8 cellular contexts compared by ENCODE assay signal in genomic region chr17:81511550-81511799, GRCh38. TPM values are rescaled to one million over a fixed set of nuclear protein-coding genes. Genes with fewer than 3 reads are reported as not detected.
DNase-seq lines count a peak whose midpoint lies in the region; ATAC-seq, FAIRE-seq and TF ChIP-seq lines count a peak whose summit lies in the region.

No MANE protein-coding gene starts in this region.

- TF ChIP-seq EP300 in sigmoid colon (IDR thresholded peaks at IDR 0.05): no peak

- ATAC-seq in T-cell (replicated peaks in 1 of 4) (no peak), HG02840 (IDR thresholded peaks at IDR 0.05; ENCODE audit: low FRiP score, unreplicated experiment) (no peak), HG03565 (IDR thresholded peaks at IDR 0.05; ENCODE audit: unreplicated experiment) (no peak)

- H3K9me3 Mint-ChIP-seq in T-cell: no peaks in the 10 kb centered on the region

- peaks cover 25 to 41% (median 35%) of the 10 kb centered on the region in 4 donors for H3K36me3 ChIP-seq in sigmoid colon

- H3K27me3 Mint-ChIP-seq in T-cell: no peaks in the 10 kb centered on the region

- H3K27ac Mint-ChIP-seq in T-cell: peak overlapping the region; percentile 93 to 96

- no peak for TF ChIP-seq CTCF in fibroblast of the aortic adventitia (IDR thresholded peaks at IDR 0.05; ENCODE audit: insufficient read depth, low read length)
- no peak for TF ChIP-seq CTCF in sigmoid colon (IDR thresholded peaks at IDR 0.05)

- DNase-seq in GM19239 (ENCODE audit: insufficient read length, low spot score) (no peak), T-cell (peak in 1 of 34 experiments; percentile 32), fibroblast of the aortic adventitia (ENCODE audit: low read depth) (peak; percentile 56), sigmoid colon (no peak), foreskin melanocyte (no peak)
- DNase-seq in activated CD4-positive, CD25-positive, alpha-beta regulatory T cell treated with anti-CD3 and anti-CD28 coated beads, Interleukin-2, amount 50 U/mL, for 72 hours: no peak

- TF ChIP-seq POLR2A in sigmoid colon (IDR thresholded peaks at IDR 0.05): peak in 1 of 2 donors; percentile 25

- H3K9me3 ChIP-seq in sigmoid colon: no peaks in the 10 kb centered on the region

- H3K4me3 ChIP-seq in fibroblast of the aortic adventitia (ENCODE audit: low read depth, low read length) (peak overlapping the region; percentile 93), sigmoid colon (peak overlapping the region; percentile 88 to 99 (median 94))

- POLR2A ChIA-PET in T-cell (lab: Charles Lee): no interaction called here

- H3K27me3 ChIP-seq in sigmoid colon: no peaks in the 10 kb centered on the region

- H3K36me3 Mint-ChIP-seq in T-cell: peaks cover 35% of the 10 kb centered on the region

- H3K4me1 Mint-ChIP-seq in T-cell: peaks cover 40 to 55% (median 55%) of the 10 kb centered on the region in 3 donors

- H3K4me3 Mint-ChIP-seq in T-cell: peak overlapping the region; percentile 95 to 98 (median 98)

- FAIRE-seq in GM19239 (lab: Jason Lieb, UNC): peak; percentile 4

- CTCF ChIA-PET in T-cell (lab: Charles Lee): no interaction called here

- H3K4me1 ChIP-seq in sigmoid colon: peaks cover 0 to 47% (median 23%) of the 10 kb centered on the region in 4 donors

- intact Hi-C loops in sigmoid colon (cut with DNase I): no loop called here

- H3K27ac ChIP-seq in sigmoid colon: peak overlapping the region; percentile 99 to 100 (median 100)

- 1 to 2% methylated on average over 10 of the region's 10 CpGs for WGBS in sigmoid colon, 2 donors

RNA-seq across cellular contexts. Expression of gene ACTG1, which starts 1.1 kb away (rescaled TPM):
- total RNA-seq in T-cell (1,000 to 10,000 TPM; 1,183 to 1,383 (median 1,262) TPM), fibroblast of the aortic adventitia (ENCODE audit: low replicate concordance) (3,211 and 6,650 TPM in 2 replicates), sigmoid colon (1,000 to 10,000 TPM; 1,038 to 2,003 (median 1,212) TPM)
- polyA plus RNA-seq in sigmoid colon: 1,000 to 10,000 TPM; 2,538 to 4,527 (median 2,852) TPM

RNA-seq across cellular contexts. Expression of gene FSCN2, which starts 16.7 kb away (rescaled TPM):
- total RNA-seq in T-cell (1 to 10 TPM in 3 of 5 donors, under 1 TPM in 2; 0.91 to 4.2 (median 1.2) TPM), fibroblast of the aortic adventitia (ENCODE audit: low replicate concordance) (1.3 and 1.8 TPM in 2 replicates), sigmoid colon (1 to 10 TPM in 1 of 4 donors, under 1 TPM in 2, not detected in 1; 0.33 to 1.1 (median 0.95) TPM)
- polyA plus RNA-seq in sigmoid colon: 1 to 10 TPM in 1 of 3 donors, not detected in 2; 2.3 TPM

RNA-seq across cellular contexts. Expression of gene FAAP100, which starts 40.7 kb away (rescaled TPM):
- total RNA-seq in T-cell (10 to 100 TPM; 31.7 to 62.1 (median 59.0) TPM), fibroblast of the aortic adventitia (ENCODE audit: low replicate concordance) (31.7 and 32.4 TPM in 2 replicates), sigmoid colon (10 to 100 TPM in 3 of 4 donors, 1 to 10 TPM in 1; 9.6 to 24.1 (median 14.6) TPM)
- polyA plus RNA-seq in sigmoid colon: 10 to 100 TPM in 2 of 3 donors, 1 to 10 TPM in 1; 6.6 to 27.2 (median 10.9) TPM
